In genomic region chr10:94423627-94424026, GRCh38 we compare ENCODE assay signal across 23 cellular contexts. TPM values are rescaled to one million over a fixed set of nuclear protein-coding genes. Genes with fewer than 3 reads are reported as not detected.
DNase-seq lines count a peak whose midpoint lies in the region; ATAC-seq and TF ChIP-seq lines count a peak whose summit lies in the region.
"Had no signal": no experiment of that assay in that cellular context is flagged by ENCODE, and none has a peak within 500 bp of the region (broad histone marks: within the 10 kb centered on the region; RNA-seq: fewer than 3 reads in every experiment).

No MANE protein-coding gene starts in this region.

- H3K4me3 ChIP-seq in fibroblast of mammary gland (ENCODE audit: control insufficient read depth, low read depth, low read length) (no peak overlapping the region), skeletal muscle cell (ENCODE audit: low read depth, low read length) (no peak overlapping the region)
- H3K4me3 ChIP-seq: HAP-1, left ventricle myocardium inferior, tibial nerve had no signal

- DNase-seq in GM03348 (ENCODE audit: low spot score) (peak; percentile 62), RPMI7951 (ENCODE audit: low read depth) (peak; percentile 38), fibroblast of mammary gland (ENCODE audit: low read depth) (peak; percentile 38), skeletal muscle cell (ENCODE audit: low read depth) (peak; percentile 39)
- DNase-seq: activated CD4-positive, alpha-beta T cell treated with anti-CD3 and anti-CD28 coated beads, Interleukin-2, amount 50 U/mL, for 1 hour; activated effector memory CD4-positive, alpha-beta T cell treated with Interleukin-2 at 50 U/mL for 16 hours; central memory CD4-positive, alpha-beta T cell; erythroblast; glutamatergic neuron; left ventricle myocardium inferior; midbrain; NCI-H1436; NCI-H69; SHP77 treated with DMSO at 0.1 percent for 48 hours; stimulated activated CD4-positive, alpha-beta T cell treated with anti-CD3 and anti-CD28 coated beads, Interleukin-4, amount 100 ng/mL, for 4 hours; stimulated activated naive CD8-positive, alpha-beta T cell treated with anti-CD3 and anti-CD28 coated beads, Interleukin-15, amount 100 ng/mL, for 72 hours; T-helper 1 cell had no signal

- ATAC-seq in HG02938 (IDR thresholded peaks at IDR 0.05; ENCODE audit: unreplicated experiment), result no peak
- no peak for ATAC-seq in GM21576 (IDR thresholded peaks at IDR 0.05; ENCODE audit: unreplicated experiment)
- ATAC-seq in GM21447 (IDR thresholded peaks at IDR 0.05; ENCODE audit: unreplicated experiment), result no peak
- ATAC-seq: HepG2; stimulated activated naive CD8-positive, alpha-beta T cell treated with anti-CD3 and anti-CD28 coated beads, Interleukin-15, amount 100 ng/mL, for 72 hours had no signal

- no peak for TF ChIP-seq CTCF in fibroblast of mammary gland (conservative IDR thresholded peaks at IDR 0.05; ENCODE audit: control insufficient read depth, insufficient read depth, low read depth, low read length)

RNA-seq across cellular contexts. Expression of gene TBC1D12, which starts 21.3 kb away (rescaled TPM):
- total RNA-seq in RPMI7951 (2014; rRNA removed; shearing (Covaris generic)), result 8.7 and 9.4 TPM in 2 replicates
